Comparison of ENCODE assay signal across 16 cellular contexts in genomic region chr14:95125951-95126350, GRCh38.
"Had no signal": no experiment of that assay in that cellular context is flagged by ENCODE, and none has a peak within 500 bp of the region (broad histone marks: within the 10 kb centered on the region; RNA-seq: fewer than 3 reads in every experiment).

No MANE protein-coding gene starts in this region.

- H3K4me3 Mint-ChIP-seq: activated CD8-positive, alpha-beta memory T cell treated with anti-CD3 and anti-CD28 coated beads, Interleukin-2, amount 10 ng/mL, durations not matched to agents 7 days and 5 days; endodermal cell; naive thymus-derived CD8-positive, alpha-beta T cell; stimulated activated effector memory CD8-positive, alpha-beta T cell treated with anti-CD3 and anti-CD28 coated beads, Interleukin-12 subunit alpha, Interleukin-12 subunit beta, amount 100 ng/mL, for 72 hours had no signal

- H3K27ac ChIP-seq: adrenal gland, hepatocyte, prostate gland, right lobe of liver, suprapubic skin, upper lobe of left lung had no signal

- H3K27me3 ChIP-seq: adrenal gland, hepatocyte, right lobe of liver, suprapubic skin, upper lobe of left lung had no signal

- ATAC-seq: activated CD8-positive, alpha-beta memory T cell treated with anti-CD3 and anti-CD28 coated beads, Interleukin-2, amount 10 ng/mL, durations not matched to agents 7 days and 5 days; naive thymus-derived CD8-positive, alpha-beta T cell; stimulated activated effector memory CD8-positive, alpha-beta T cell treated with anti-CD3 and anti-CD28 coated beads, Interleukin-12 subunit alpha, Interleukin-12 subunit beta, amount 100 ng/mL, for 72 hours had no signal

- H3K4me3 ChIP-seq: adrenal gland, hepatocyte, prostate gland, right lobe of liver, suprapubic skin, upper lobe of left lung had no signal

- DNase-seq: activated CD4-positive, CD25-positive, alpha-beta regulatory T cell; activated CD8-positive, alpha-beta memory T cell treated with anti-CD3 and anti-CD28 coated beads, Interleukin-2, amount 10 ng/mL, durations not matched to agents 7 days and 5 days; activated naive CD4-positive, alpha-beta T cell treated with Interleukin-2 at 50 U/mL for 16 hours; adrenal gland; dermis blood vessel endothelial cell; endodermal cell; erythroblast; kidney glomerular epithelial cell; naive thymus-derived CD8-positive, alpha-beta T cell; right lobe of liver; T-helper 2 cell; upper lobe of left lung had no signal

- H3K9me3 Mint-ChIP-seq: endodermal cell; naive thymus-derived CD8-positive, alpha-beta T cell; stimulated activated effector memory CD8-positive, alpha-beta T cell treated with anti-CD3 and anti-CD28 coated beads, Interleukin-12 subunit alpha, Interleukin-12 subunit beta, amount 100 ng/mL, for 72 hours had no signal

- H3K9me3 ChIP-seq: adrenal gland, prostate gland, right lobe of liver, suprapubic skin, upper lobe of left lung had no signal

- H3K4me1 ChIP-seq: suprapubic skin had no signal

- H3K4me2 ChIP-seq: hepatocyte had no signal

- H3K27ac Mint-ChIP-seq: activated CD8-positive, alpha-beta memory T cell treated with anti-CD3 and anti-CD28 coated beads, Interleukin-2, amount 10 ng/mL, durations not matched to agents 7 days and 5 days; endodermal cell; stimulated activated effector memory CD8-positive, alpha-beta T cell treated with anti-CD3 and anti-CD28 coated beads, Interleukin-12 subunit alpha, Interleukin-12 subunit beta, amount 100 ng/mL, for 72 hours had no signal

- H3K27me3 Mint-ChIP-seq: activated CD8-positive, alpha-beta memory T cell treated with anti-CD3 and anti-CD28 coated beads, Interleukin-2, amount 10 ng/mL, durations not matched to agents 7 days and 5 days; naive thymus-derived CD8-positive, alpha-beta T cell had no signal

- H2AFZ ChIP-seq: hepatocyte had no signal
